Comparison of ENCODE assay signal across 20 cellular contexts in genomic region chr12:54034784-54035310, GRCh38. TPM values are rescaled to one million over a fixed set of nuclear protein-coding genes. Genes with fewer than 3 reads are reported as not detected.
DNase-seq lines count a peak whose midpoint lies in the region; ATAC-seq and TF ChIP-seq lines count a peak whose summit lies in the region.
"Had no signal": no experiment of that assay in that cellular context is flagged by ENCODE, and none has a peak within 500 bp of the region (broad histone marks: within the 10 kb centered on the region; RNA-seq: fewer than 3 reads in every experiment).

No MANE protein-coding gene starts in this region.

- no peak for ATAC-seq in Panc1
- no peak for ATAC-seq in stimulated activated naive B cell treated with anti-CD40 and anti-IgM and Interleukin-4, amounts not matched to agents 10 μg/mL and 1 μg/mL and 100 μg/mL, for 72 hours (replicated peaks)
- no peak for ATAC-seq in psoas muscle
- no peak for ATAC-seq in GM18907 (IDR thresholded peaks at IDR 0.05; ENCODE audit: unreplicated experiment)
- ATAC-seq: A549, Right ventricle myocardium inferior had no signal

- peaks cover 4% of the 10 kb centered on the region; the same call in 1 of the 2 replicates for H3K36me3 ChIP-seq in Panc1 (ENCODE audit: control insufficient read depth, insufficient read depth, low read length)
- H3K36me3 ChIP-seq in hepatocyte (replicated peaks; ENCODE audit: insufficient read depth, low read depth), result no peaks in the 10 kb centered on the region
- H3K36me3 ChIP-seq in psoas muscle (ENCODE audit: insufficient read depth in 1 of 2, low read depth in 1 of 2), result no peaks in the 10 kb centered on the region
- H3K36me3 ChIP-seq: cardiac muscle cell had no signal

- peaks cover 17% of the 10 kb centered on the region for H3K4me1 Mint-ChIP-seq in activated CD4-positive, alpha-beta T cell treated with anti-CD3 and anti-CD28 coated beads, Interleukin-2, amount 10 ng/mL, durations not matched to agents 7 days and 5 days
- H3K4me1 Mint-ChIP-seq in stimulated activated naive B cell treated with anti-CD40 and anti-IgM and Interleukin-4, amounts not matched to agents 10 μg/mL and 1 μg/mL and 100 μg/mL, for 72 hours, result peaks cover 24 to 28% of the 10 kb centered on the region in 2 donors

- 51% methylated on average over 23 of the region's 23 CpGs for WGBS in hepatocyte (ENCODE audit: low lambda C conversion rate, missing lambda C conversion rate)
- 70 to 80% (median 79%) methylated on average over 23 of the region's 23 CpGs for WGBS in psoas muscle, 3 donors

- H3K4me3 Mint-ChIP-seq in activated CD4-positive, alpha-beta T cell treated with anti-CD3 and anti-CD28 coated beads, Interleukin-2, amount 10 ng/mL, durations not matched to agents 7 days and 5 days, result no peak overlapping the region
- H3K4me3 Mint-ChIP-seq in stimulated activated naive B cell treated with anti-CD40 and anti-IgM and Interleukin-4, amounts not matched to agents 10 μg/mL and 1 μg/mL and 100 μg/mL, for 72 hours, result peak overlapping the region; percentile 34 to 44

- intact Hi-C loops in Panc1 (cut with micrococcal nuclease; ENCODE audit: unreplicated experiment), result no loop called here
- intact Hi-C loops in psoas muscle (cut with DNase I), result loop anchor here in 1 of 2 donors (10.0 kb wide), 1 partner anchor 100 kb away; no protein-coding TSS in a partner anchor

- no peaks in the 10 kb centered on the region for H3K79me2 ChIP-seq in hepatocyte
- H3K79me2 ChIP-seq: parathyroid adenoma had no signal

- BruUV-seq in Panc1 (replicated peaks; lab: Mats Ljungman, UMichigan), result no TSS peak

- CTCF ChIA-PET in activated CD4-positive, alpha-beta T cell treated with anti-CD3 and anti-CD28 coated beads, Interleukin-2, amount 10 ng/mL, durations not matched to agents 7 days and 5 days (lab: Charles Lee), result interaction anchor here (0.6 to 1.1 kb wide), 4 partner anchors 23 to 170 kb away, joined by 3 to 5 read pairs (median 3); no protein-coding TSS in a partner anchor
- CTCF ChIA-PET in Panc1 (lab: Charles Lee), result no interaction called here

- peak overlapping the region; percentile 58; the same call in 1 of the 2 replicates for H3K27ac ChIP-seq in Panc1 (ENCODE audit: low read length)
- H3K27ac ChIP-seq in hepatocyte, result no peak overlapping the region
- H3K27ac ChIP-seq in psoas muscle, result no peak overlapping the region
- H3K27ac ChIP-seq: cardiac muscle cell, KMS-11, parathyroid adenoma had no signal

- H3K9me3 Mint-ChIP-seq in activated CD4-positive, alpha-beta T cell treated with anti-CD3 and anti-CD28 coated beads, Interleukin-2, amount 10 ng/mL, durations not matched to agents 7 days and 5 days, result no peaks in the 10 kb centered on the region
- H3K9me3 Mint-ChIP-seq in stimulated activated naive B cell treated with anti-CD40 and anti-IgM and Interleukin-4, amounts not matched to agents 10 μg/mL and 1 μg/mL and 100 μg/mL, for 72 hours, result no peaks in the 10 kb centered on the region

- H3K9me3 ChIP-seq in Panc1 (ENCODE audit: control insufficient read depth, insufficient read depth, low read depth, low read length) (no peaks in the 10 kb centered on the region), hepatocyte (ENCODE audit: low read depth) (no peaks in the 10 kb centered on the region), psoas muscle (no peaks in the 10 kb centered on the region)
- H3K9me3 ChIP-seq: A549 had no signal

- in situ Hi-C loops in Panc1 (cut with HindIII; ENCODE audit: low pct_unique_long_range_greater_than_20kb, low sequenced_read_pairs), result no loop called here

- no peak for DNase-seq in activated CD4-positive, alpha-beta T cell treated with anti-CD3 and anti-CD28 coated beads, Interleukin-2, amount 10 ng/mL, durations not matched to agents 7 days and 5 days
- no peak for DNase-seq in activated CD4-positive, alpha-beta T cell treated with anti-CD3 and anti-CD28 coated beads for 1 hour
- no peak for DNase-seq in Panc1 (ENCODE audit: low read depth, low spot score)
- no peak for DNase-seq in hepatocyte (ENCODE audit: low spot score)
- no peak for DNase-seq in stimulated activated naive B cell treated with anti-CD40 and anti-IgM and Interleukin-4, amounts not matched to agents 10 μg/mL and 1 μg/mL and 100 μg/mL, for 72 hours
- DNase-seq in psoas muscle, result no peak
- DNase-seq in HuH-7 (ENCODE audit: low spot score), result no peak
- DNase-seq: activated CD8-positive, alpha-beta T cell treated with anti-CD3 and anti-CD28 coated beads, Interleukin-2, amount 10 ng/mL, durations not matched to agents 7 days and 5 days; activated gamma-delta T cell treated with Interleukin-2 at 50 U/mL for 16 hours; effector CD8-positive, alpha-beta T cell; NCI-H1436; NK-92 treated with Interleukin-12 subunit alpha and Interleukin-12 subunit beta, amount 100 ng/mL, for 24 hours; T1000 had no signal

- H3K27ac Mint-ChIP-seq in activated CD4-positive, alpha-beta T cell treated with anti-CD3 and anti-CD28 coated beads, Interleukin-2, amount 10 ng/mL, durations not matched to agents 7 days and 5 days, result peak overlapping the region; percentile 66
- peak overlapping the region; percentile 77 for H3K27ac Mint-ChIP-seq in stimulated activated naive B cell treated with anti-CD40 and anti-IgM and Interleukin-4, amounts not matched to agents 10 μg/mL and 1 μg/mL and 100 μg/mL, for 72 hours
- H3K27ac Mint-ChIP-seq: activated CD8-positive, alpha-beta T cell treated with anti-CD3 and anti-CD28 coated beads, Interleukin-2, amount 10 ng/mL, durations not matched to agents 7 days and 5 days had no signal

- H3K9me2 ChIP-seq in hepatocyte (replicated peaks; ENCODE audit: insufficient read depth), result no peaks in the 10 kb centered on the region

- peak overlapping the region; percentile 79 for H3K4me2 ChIP-seq in hepatocyte
- H3K4me2 ChIP-seq: KMS-11 had no signal

- H3K4me3 ChIP-seq in Panc1 (ENCODE audit: low read depth in 2 of 2, low read length in 2 of 2) (no peak overlapping the region), hepatocyte (no peak overlapping the region), psoas muscle (no peak overlapping the region)
- H3K4me3 ChIP-seq: cardiac muscle cell had no signal

- H3K4me1 ChIP-seq in Panc1 (ENCODE audit: control insufficient read depth, insufficient read depth, low read length), result peaks cover 96% of the 10 kb centered on the region
- peaks cover 36% of the 10 kb centered on the region for H3K4me1 ChIP-seq in hepatocyte (ENCODE audit: insufficient read depth)
- H3K4me1 ChIP-seq in psoas muscle, result peaks cover 6% of the 10 kb centered on the region
- H3K4me1 ChIP-seq: parathyroid adenoma had no signal

- no peaks in the 10 kb centered on the region for H4K20me1 ChIP-seq in hepatocyte (ENCODE audit: insufficient read depth, poor library complexity, severe bottlenecking)

- no peaks in the 10 kb centered on the region for H3K36me3 Mint-ChIP-seq in activated CD4-positive, alpha-beta T cell treated with anti-CD3 and anti-CD28 coated beads, Interleukin-2, amount 10 ng/mL, durations not matched to agents 7 days and 5 days (ENCODE audit: low read depth)
- H3K36me3 Mint-ChIP-seq in stimulated activated naive B cell treated with anti-CD40 and anti-IgM and Interleukin-4, amounts not matched to agents 10 μg/mL and 1 μg/mL and 100 μg/mL, for 72 hours, result peaks cover 0 to 1% of the 10 kb centered on the region in 2 donors

- H2AFZ ChIP-seq in hepatocyte, result no peak overlapping the region
- H2AFZ ChIP-seq: parathyroid adenoma had no signal

- H3K27me3 ChIP-seq in Panc1 (ENCODE audit: control insufficient read depth, insufficient read depth, low read length) (no peaks in the 10 kb centered on the region), hepatocyte (peaks cover 75% of the 10 kb centered on the region), psoas muscle (ENCODE audit: insufficient read depth in 3 of 3, low read length in 2 of 3) (peaks cover 0 to 4% (median 0%) of the 10 kb centered on the region in 3 donors)

- POLR2A ChIA-PET in activated CD4-positive, alpha-beta T cell treated with anti-CD3 and anti-CD28 coated beads, Interleukin-2, amount 10 ng/mL, durations not matched to agents 7 days and 5 days (lab: Charles Lee), result no interaction called here
- POLR2A ChIA-PET in Panc1 (lab: Charles Lee), result no interaction called here

- no peak for TF ChIP-seq CTCF in Panc1 (IDR thresholded peaks at IDR 0.05)
- no peak for TF ChIP-seq CTCF in hepatocyte (IDR thresholded peaks at IDR 0.05; ENCODE audit: poor library complexity)
- no peak for TF ChIP-seq CTCF in psoas muscle (IDR thresholded peaks at IDR 0.05)

- peaks cover 89% of the 10 kb centered on the region for H3K27me3 Mint-ChIP-seq in activated CD4-positive, alpha-beta T cell treated with anti-CD3 and anti-CD28 coated beads, Interleukin-2, amount 10 ng/mL, durations not matched to agents 7 days and 5 days
- H3K27me3 Mint-ChIP-seq in stimulated activated naive B cell treated with anti-CD40 and anti-IgM and Interleukin-4, amounts not matched to agents 10 μg/mL and 1 μg/mL and 100 μg/mL, for 72 hours, result peaks cover 86 to 96% of the 10 kb centered on the region in 2 donors

RNA-seq across cellular contexts. Expression of gene HOXC5, which starts 2.0 kb away (rescaled TPM):
- not detected for total RNA-seq in activated CD4-positive, alpha-beta T cell treated with anti-CD3 and anti-CD28 coated beads, Interleukin-2, amount 10 ng/mL, durations not matched to agents 7 days and 5 days
- total RNA-seq in Panc1 (2021; ENCODE audit: unreplicated experiment), result 5.0 TPM
- 0.76 TPM for polyA plus RNA-seq in Panc1 (2012; ENCODE audit: insufficient read length)
- 0.20 and 0.40 TPM in 2 replicates for total RNA-seq in hepatocyte
- polyA plus RNA-seq in hepatocyte, result 0.18 and 1.1 TPM in 2 replicates
- total RNA-seq in psoas muscle, result 1 to 10 TPM in 2 of 4 donors, under 1 TPM in 2; 0.25 to 3.3 (median 1.1) TPM
- under 1 TPM; 0.03 to 0.58 (median 0.04) TPM for polyA plus RNA-seq in psoas muscle
- total RNA-seq: activated CD8-positive, alpha-beta T cell treated with anti-CD3 and anti-CD28 coated beads, Interleukin-2, amount 10 ng/mL, durations not matched to agents 7 days and 5 days; cardiac muscle cell; G401; Right ventricle myocardium inferior had no signal
- polyA plus RNA-seq: cardiac muscle cell had no signal

RNA-seq across cellular contexts. Expression of gene HOXC6, which starts 6.6 kb away (rescaled TPM):
- total RNA-seq in activated CD4-positive, alpha-beta T cell treated with anti-CD3 and anti-CD28 coated beads, Interleukin-2, amount 10 ng/mL, durations not matched to agents 7 days and 5 days, result not detected
- total RNA-seq in Panc1 (2021; ENCODE audit: unreplicated experiment), result 52.2 TPM
- 46.1 TPM for polyA plus RNA-seq in Panc1 (2012; ENCODE audit: insufficient read length)
- total RNA-seq in hepatocyte, result 2.6 and 4.5 TPM in 2 replicates
- 11.1 and 12.1 TPM in 2 replicates for polyA plus RNA-seq in hepatocyte
- total RNA-seq in psoas muscle, result 10 to 100 TPM in 2 of 4 donors, 1 to 10 TPM in 2; 5.2 to 23.6 (median 12.5) TPM
- 1 to 10 TPM; 2.2 to 9.5 (median 4.7) TPM for polyA plus RNA-seq in psoas muscle
- total RNA-seq: activated CD8-positive, alpha-beta T cell treated with anti-CD3 and anti-CD28 coated beads, Interleukin-2, amount 10 ng/mL, durations not matched to agents 7 days and 5 days; cardiac muscle cell had no signal
- polyA plus RNA-seq: cardiac muscle cell had no signal

RNA-seq across cellular contexts. Expression of gene HOXC4, which starts 18.8 kb away (rescaled TPM):
- not detected for total RNA-seq in activated CD4-positive, alpha-beta T cell treated with anti-CD3 and anti-CD28 coated beads, Interleukin-2, amount 10 ng/mL, durations not matched to agents 7 days and 5 days
- total RNA-seq in Panc1 (2021; ENCODE audit: unreplicated experiment), result 22.7 TPM
- polyA plus RNA-seq in Panc1 (2012; ENCODE audit: insufficient read length), result 25.2 TPM
- total RNA-seq in hepatocyte, result 1.5 and 2.1 TPM in 2 replicates
- polyA plus RNA-seq in hepatocyte, result 4.4 and 4.8 TPM in 2 replicates
- total RNA-seq in psoas muscle, result 1 to 10 TPM; 1.6 to 4.7 (median 2.6) TPM
- 1 to 10 TPM in 2 of 3 donors, under 1 TPM in 1; 0.72 to 1.4 (median 1.1) TPM for polyA plus RNA-seq in psoas muscle
- total RNA-seq: cardiac muscle cell, Right ventricle myocardium inferior had no signal
- polyA plus RNA-seq: cardiac muscle cell had no signal

RNA-seq across cellular contexts. Expression of gene HOXC8, which starts 26.1 kb away (rescaled TPM):
- total RNA-seq in activated CD4-positive, alpha-beta T cell treated with anti-CD3 and anti-CD28 coated beads, Interleukin-2, amount 10 ng/mL, durations not matched to agents 7 days and 5 days, result not detected
- total RNA-seq in Panc1 (2021; ENCODE audit: unreplicated experiment) (15.3 TPM), hepatocyte (1.6 and 2.0 TPM in 2 replicates), psoas muscle (10 to 100 TPM in 1 of 4 donors, 1 to 10 TPM in 3; 6.7 to 10.2 (median 9.0) TPM)
- polyA plus RNA-seq in Panc1 (2012; ENCODE audit: insufficient read length), result 9.5 TPM
- polyA plus RNA-seq in hepatocyte (6.4 and 8.5 TPM in 2 replicates), psoas muscle (1 to 10 TPM; 1.6 to 8.8 (median 3.3) TPM)
- total RNA-seq: activated CD8-positive, alpha-beta T cell treated with anti-CD3 and anti-CD28 coated beads, Interleukin-2, amount 10 ng/mL, durations not matched to agents 7 days and 5 days; Right ventricle myocardium inferior had no signal
- polyA plus RNA-seq: cardiac muscle cell had no signal

RNA-seq across cellular contexts. Expression of gene HOXC9, which starts 34.9 kb away (rescaled TPM):
- total RNA-seq in activated CD4-positive, alpha-beta T cell treated with anti-CD3 and anti-CD28 coated beads, Interleukin-2, amount 10 ng/mL, durations not matched to agents 7 days and 5 days, result not detected
- total RNA-seq in Panc1 (2021; ENCODE audit: unreplicated experiment) (37.2 TPM), hepatocyte (0.10 and 0.60 TPM in 2 replicates), psoas muscle (10 to 100 TPM in 2 of 4 donors, 1 to 10 TPM in 2; 6.4 to 14.6 (median 9.2) TPM)
- polyA plus RNA-seq in Panc1 (2012; ENCODE audit: insufficient read length), result 41.2 TPM
- polyA plus RNA-seq in hepatocyte (2.7 and 4.1 TPM in 2 replicates), psoas muscle (10 to 100 TPM in 2 of 3 donors, 1 to 10 TPM in 1; 8.8 to 31.1 (median 16.4) TPM)
- total RNA-seq: activated CD8-positive, alpha-beta T cell treated with anti-CD3 and anti-CD28 coated beads, Interleukin-2, amount 10 ng/mL, durations not matched to agents 7 days and 5 days; cardiac muscle cell; Right ventricle myocardium inferior had no signal
- polyA plus RNA-seq: cardiac muscle cell had no signal
